Comparison of ENCODE assay signal across 14 cellular contexts in genomic region chr1:205287076-205287475, GRCh38. TPM values are rescaled to one million over a fixed set of nuclear protein-coding genes. Genes with fewer than 3 reads are reported as not detected.
DNase-seq lines count a peak whose midpoint lies in the region; ATAC-seq and TF ChIP-seq lines count a peak whose summit lies in the region.
"Had no signal": no experiment of that assay in that cellular context is flagged by ENCODE, and none has a peak within 500 bp of the region (broad histone marks: within the 10 kb centered on the region; RNA-seq: fewer than 3 reads in every experiment).

No MANE protein-coding gene starts in this region.

- intact Hi-C loops in dendritic cell treated with granulocyte-macrophage colony-stimulating factor and Interleukin-4, amounts not matched to agents 40 ng/mL and 50 ng/mL, for 4 days (cut with micrococcal nuclease), result loop anchor here (5.0 kb wide), 1 partner anchor 35 kb away; the partner anchor contains the start of gene NUAK2

- H3K4me1 Mint-ChIP-seq in dendritic cell treated with granulocyte-macrophage colony-stimulating factor and Interleukin-4, amounts not matched to agents 40 ng/mL and 50 ng/mL, for 4 days (ENCODE audit: low read depth), result peaks cover 77% of the 10 kb centered on the region
- peaks cover 59% of the 10 kb centered on the region for H3K4me1 Mint-ChIP-seq in osteocyte (ENCODE audit: unreplicated experiment)

- H3K9me2 ChIP-seq in DOHH2 (replicated peaks; ENCODE audit: control insufficient read depth, low read length), result no peaks in the 10 kb centered on the region

- H3K36me3 ChIP-seq in DOHH2 (ENCODE audit: control insufficient read depth, low read length), result peaks cover 9% of the 10 kb centered on the region

- peaks cover 28% of the 10 kb centered on the region for H3F3A ChIP-seq in DOHH2 (ENCODE audit: control insufficient read depth, insufficient read depth)

- H3K4me3 Mint-ChIP-seq in dendritic cell treated with granulocyte-macrophage colony-stimulating factor and Interleukin-4, amounts not matched to agents 40 ng/mL and 50 ng/mL, for 4 days, result no peak overlapping the region
- H3K4me3 Mint-ChIP-seq in osteocyte (ENCODE audit: unreplicated experiment), result no peak overlapping the region

- no peak for ATAC-seq in GM21825 (IDR thresholded peaks at IDR 0.05; ENCODE audit: unreplicated experiment)
- ATAC-seq: left ventricle myocardium superior had no signal

- peak overlapping the region; percentile 87 for H3K4me2 ChIP-seq in DOHH2 (ENCODE audit: low read length)

- TF ChIP-seq CTCF in DOHH2 (IDR thresholded peaks at IDR 0.05; ENCODE audit: low read depth, low read length, poor library complexity, severe bottlenecking), result no peak
- no peak for TF ChIP-seq CTCF in osteocyte (IDR thresholded peaks at IDR 0.05)

- peak overlapping the region; percentile 99 for H3K27ac ChIP-seq in DOHH2 (ENCODE audit: low read depth, low read length)

- no peaks in the 10 kb centered on the region for H3K36me3 Mint-ChIP-seq in dendritic cell treated with granulocyte-macrophage colony-stimulating factor and Interleukin-4, amounts not matched to agents 40 ng/mL and 50 ng/mL, for 4 days (ENCODE audit: low read depth)
- no peaks in the 10 kb centered on the region for H3K36me3 Mint-ChIP-seq in osteocyte (ENCODE audit: unreplicated experiment)

- H3K9me3 Mint-ChIP-seq in dendritic cell treated with granulocyte-macrophage colony-stimulating factor and Interleukin-4, amounts not matched to agents 40 ng/mL and 50 ng/mL, for 4 days, result no peaks in the 10 kb centered on the region
- H3K9me3 Mint-ChIP-seq in osteocyte (ENCODE audit: unreplicated experiment), result no peaks in the 10 kb centered on the region

- peak overlapping the region; percentile 65 for H3K4me3 ChIP-seq in DOHH2 (ENCODE audit: low read length)

- H3K27ac Mint-ChIP-seq in dendritic cell treated with granulocyte-macrophage colony-stimulating factor and Interleukin-4, amounts not matched to agents 40 ng/mL and 50 ng/mL, for 4 days, result peak overlapping the region; percentile 92
- peak overlapping the region; percentile 87 for H3K27ac Mint-ChIP-seq in osteocyte (ENCODE audit: unreplicated experiment)
- H3K27ac Mint-ChIP-seq: progenitor cell of endocrine pancreas had no signal

- H3K27me3 Mint-ChIP-seq in dendritic cell treated with granulocyte-macrophage colony-stimulating factor and Interleukin-4, amounts not matched to agents 40 ng/mL and 50 ng/mL, for 4 days, result peaks cover 2% of the 10 kb centered on the region
- no peaks in the 10 kb centered on the region for H3K27me3 Mint-ChIP-seq in osteocyte (ENCODE audit: unreplicated experiment)

- no peaks in the 10 kb centered on the region for H4K20me1 ChIP-seq in DOHH2 (ENCODE audit: control insufficient read depth, insufficient read depth, low read depth, low read length)

- DNase-seq in MV-4-11 (lab: John Stamatoyannopoulos, UW) (peak; percentile 44), osteocyte (ENCODE audit: extremely low spot score, unreplicated experiment) (no peak), DMS79 treated with DMSO at 0.1 percent for 48 hours (lab: John Stamatoyannopoulos, UW) (no peak), DMS114 treated with DMSO at 0.1 percent for 48 hours (lab: John Stamatoyannopoulos, UW; ENCODE audit: unreplicated experiment) (no peak), NCI-H2227 treated with DMSO at 0.1 percent for 48 hours (lab: John Stamatoyannopoulos, UW) (no peak)
- DNase-seq: anterior cingulate cortex, glutamatergic neuron, GOT3, left ventricle myocardium superior, NCI-H1694 had no signal

- H3K27me3 ChIP-seq in DOHH2 (ENCODE audit: control insufficient read depth, low read length), result no peaks in the 10 kb centered on the region

- no peaks in the 10 kb centered on the region for H3K9me3 ChIP-seq in DOHH2 (ENCODE audit: control insufficient read depth, insufficient read depth, low read length)

- no peaks in the 10 kb centered on the region; the same call in 1 of the 2 replicates for H3K79me2 ChIP-seq in DOHH2 (ENCODE audit: control insufficient read depth, low read length)

- H3K4me1 ChIP-seq in DOHH2 (ENCODE audit: control insufficient read depth, low read length), result peaks cover 90% of the 10 kb centered on the region

RNA-seq across cellular contexts. Expression of gene NUAK2, which starts 34.5 kb away (rescaled TPM):
- 4.3 and 4.5 TPM in 2 replicates for total RNA-seq in osteocyte

RNA-seq across cellular contexts. Expression of gene TMCC2, which starts 59.3 kb away (rescaled TPM):
- total RNA-seq in osteocyte, result 3.4 and 4.7 TPM in 2 replicates
